14 cellular contexts compared by ENCODE assay signal in genomic region chr2:28631514-28632206, GRCh38.
"Had no signal": no experiment of that assay in that cellular context is flagged by ENCODE, and none has a peak within 500 bp of the region (broad histone marks: within the 10 kb centered on the region; RNA-seq: fewer than 3 reads in every experiment).

No MANE protein-coding gene starts in this region.

- DNase-seq: activated B cell treated with CpG ODN at 0.5 μM for 24 hours; activated CD4-positive, alpha-beta T cell treated with anti-CD3 and anti-CD28 coated beads, Interleukin-2, amount 10 ng/mL, durations not matched to agents 7 days and 5 days; activated effector memory CD4-positive, alpha-beta T cell treated with Interleukin-2 at 50 U/mL for 16 hours; amygdala; dorsolateral prefrontal cortex; foreskin melanocyte; lower lobe of right lung; midbrain; SK-N-SH; stimulated activated naive B cell treated with anti-CD40 and anti-IgM and Interleukin-4, amounts not matched to agents 10 μg/mL and 1 μg/mL and 100 μg/mL, for 72 hours; upper lobe of left lung had no signal

- H3K4me2 ChIP-seq: SK-N-SH, smooth muscle cell had no signal

- H3K27ac Mint-ChIP-seq: activated B cell treated with CpG ODN at 0.5 μM for 24 hours; activated CD4-positive, alpha-beta T cell treated with anti-CD3 and anti-CD28 coated beads, Interleukin-2, amount 10 ng/mL, durations not matched to agents 7 days and 5 days; activated naive CD4-positive, alpha-beta T cell treated with anti-CD3 and anti-CD28 coated beads, Interleukin-2, amount 50 U/mL, for 24 hours; stimulated activated naive B cell treated with anti-CD40 and anti-IgM and Interleukin-4, amounts not matched to agents 10 μg/mL and 1 μg/mL and 100 μg/mL, for 72 hours had no signal

- H3K36me3 ChIP-seq: lower lobe of right lung, right atrium auricular region, upper lobe of left lung had no signal

- H3K9me3 Mint-ChIP-seq: activated B cell treated with CpG ODN at 0.5 μM for 24 hours; activated CD4-positive, alpha-beta T cell treated with anti-CD3 and anti-CD28 coated beads, Interleukin-2, amount 10 ng/mL, durations not matched to agents 7 days and 5 days; activated naive CD4-positive, alpha-beta T cell treated with anti-CD3 and anti-CD28 coated beads, Interleukin-2, amount 50 U/mL, for 24 hours; stimulated activated naive B cell treated with anti-CD40 and anti-IgM and Interleukin-4, amounts not matched to agents 10 μg/mL and 1 μg/mL and 100 μg/mL, for 72 hours had no signal

- H3K27me3 Mint-ChIP-seq: activated B cell treated with CpG ODN at 0.5 μM for 24 hours; activated CD4-positive, alpha-beta T cell treated with anti-CD3 and anti-CD28 coated beads, Interleukin-2, amount 10 ng/mL, durations not matched to agents 7 days and 5 days; activated naive CD4-positive, alpha-beta T cell treated with anti-CD3 and anti-CD28 coated beads, Interleukin-2, amount 50 U/mL, for 24 hours had no signal

- H3K36me3 Mint-ChIP-seq: activated naive CD4-positive, alpha-beta T cell treated with anti-CD3 and anti-CD28 coated beads, Interleukin-2, amount 50 U/mL, for 24 hours; stimulated activated naive B cell treated with anti-CD40 and anti-IgM and Interleukin-4, amounts not matched to agents 10 μg/mL and 1 μg/mL and 100 μg/mL, for 72 hours had no signal

- H3K27me3 ChIP-seq: dorsolateral prefrontal cortex, right atrium auricular region, upper lobe of left lung had no signal

- H3K4me3 ChIP-seq: dorsolateral prefrontal cortex, lower lobe of right lung, right atrium auricular region, smooth muscle cell, upper lobe of left lung had no signal

- H3K4me1 Mint-ChIP-seq: activated B cell treated with CpG ODN at 0.5 μM for 24 hours had no signal

- H3K4me3 Mint-ChIP-seq: activated B cell treated with CpG ODN at 0.5 μM for 24 hours; activated CD4-positive, alpha-beta T cell treated with anti-CD3 and anti-CD28 coated beads, Interleukin-2, amount 10 ng/mL, durations not matched to agents 7 days and 5 days; activated naive CD4-positive, alpha-beta T cell treated with anti-CD3 and anti-CD28 coated beads, Interleukin-2, amount 50 U/mL, for 24 hours; stimulated activated naive B cell treated with anti-CD40 and anti-IgM and Interleukin-4, amounts not matched to agents 10 μg/mL and 1 μg/mL and 100 μg/mL, for 72 hours had no signal

- ATAC-seq: lower lobe of right lung; stimulated activated naive B cell treated with anti-CD40 and anti-IgM and Interleukin-4, amounts not matched to agents 10 μg/mL and 1 μg/mL and 100 μg/mL, for 72 hours had no signal

- H3K9ac ChIP-seq: SK-N-SH had no signal

- H3K9me3 ChIP-seq: lower lobe of right lung, right atrium auricular region, SK-N-SH, upper lobe of left lung had no signal

- H3K27ac ChIP-seq: dorsolateral prefrontal cortex, lower lobe of right lung, upper lobe of left lung had no signal
